In the genomic region with DNA sequence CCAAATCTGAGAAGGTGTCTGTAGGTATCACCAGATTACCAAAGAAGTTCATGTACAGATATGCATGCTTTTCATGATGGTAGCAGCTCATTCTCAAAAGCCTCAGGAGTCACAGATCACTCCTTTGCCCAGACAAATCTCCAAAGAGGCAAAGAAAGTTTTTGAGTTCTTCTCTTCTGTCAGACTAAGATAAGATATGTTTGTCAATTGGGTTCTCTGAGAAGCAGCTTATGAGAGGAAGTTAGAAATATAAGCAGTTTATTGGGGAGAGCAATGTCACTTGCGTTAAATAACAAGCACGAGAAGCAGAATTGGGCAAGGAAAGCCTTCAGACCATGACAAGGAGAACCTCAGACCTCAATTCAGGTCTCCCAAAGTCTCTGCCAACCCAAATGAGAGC, we compare ENCODE assay signal across 16 cellular contexts.
DNase-seq lines count a peak whose midpoint lies in the region; ATAC-seq, FAIRE-seq and TF ChIP-seq lines count a peak whose summit lies in the region.
"Had no signal": no experiment of that assay in that cellular context is flagged by ENCODE, and none has a peak within 500 bp of the region (broad histone marks: within the 10 kb centered on the region; RNA-seq: fewer than 3 reads in every experiment).

No MANE protein-coding gene starts in this region.

- H3K23ac ChIP-seq in IMR-90 (ENCODE audit: low read depth, low read length): no peak overlapping the region

- H3K18ac ChIP-seq in IMR-90 (ENCODE audit: low read depth, low read length): no peak overlapping the region; the same call in 1 of the 2 replicates

- no peak overlapping the region for H3K56ac ChIP-seq in IMR-90 (ENCODE audit: extremely low read depth, insufficient read depth, low read length)

- H2BK20ac ChIP-seq in IMR-90 (ENCODE audit: low read depth, low read length): 0 out of 2 replicates have a peak overlapping the region, but pooled peaks have one; percentile 40

- peak overlapping the region; percentile 83; the same call in 1 of the 2 replicates for H2AK5ac ChIP-seq in IMR-90 (ENCODE audit: low read depth, low read length)

- H3K4me1 Mint-ChIP-seq in CD8-positive, alpha-beta memory T cell: no peaks in the 10 kb centered on the region
- H3K4me1 Mint-ChIP-seq: CD4-positive, alpha-beta memory T cell; H9 had no signal

- H3K14ac ChIP-seq in IMR-90 (replicated peaks; ENCODE audit: low read depth, low read length): no peak overlapping the region

- H3K79me1 ChIP-seq in IMR-90 (ENCODE audit: low read depth in 1 of 2, low read length in 2 of 2): no peaks in the 10 kb centered on the region

- H3K4me3 ChIP-seq in IMR-90 (ENCODE audit: insufficient read depth, low read depth, low read length): no peak overlapping the region
- no peak overlapping the region for H3K4me3 ChIP-seq in RWPE2 (ENCODE audit: severe bottlenecking)
- no peak overlapping the region for H3K4me3 ChIP-seq in K562
- H3K4me3 ChIP-seq in CD8-positive, alpha-beta memory T cell (ENCODE audit: low read length): no peak overlapping the region
- H3K4me3 ChIP-seq: BLaER1, GM12878 had no signal

- intact Hi-C loops in IMR-90 (cut with micrococcal nuclease) (loop anchor here (5.0 to 10.0 kb wide), 2 partner anchors 71 to 856 kb away; no protein-coding TSS in a partner anchor), K562 (cut with micrococcal nuclease) (no loop called here)

- H4K5ac ChIP-seq in IMR-90 (ENCODE audit: low read depth, low read length): no peak overlapping the region

- no peak overlapping the region for H2AFZ ChIP-seq in IMR-90 (replicated peaks; ENCODE audit: low read length, poor library complexity)
- H2AFZ ChIP-seq in K562 (ENCODE audit: low read depth, low read length): 0 out of 2 replicates have a peak overlapping the region, but pooled peaks have one; percentile 28

- no peak overlapping the region for H3K4me3 Mint-ChIP-seq in CD8-positive, alpha-beta memory T cell
- H3K4me3 Mint-ChIP-seq: CD14-positive monocyte; CD4-positive, alpha-beta memory T cell; H9 had no signal

- no peak overlapping the region for H4K8ac ChIP-seq in IMR-90 (ENCODE audit: low read depth in 2 of 2, low read length in 2 of 2)

- H3K79me2 ChIP-seq in K562 (ENCODE audit: control insufficient read depth, insufficient read depth, low read length): no peaks in the 10 kb centered on the region

- H3K9me1 ChIP-seq in IMR-90 (ENCODE audit: insufficient read depth, low read length) (peaks cover 7% of the 10 kb centered on the region; the same call in 1 of the 2 replicates), K562 (ENCODE audit: control insufficient read depth, insufficient read depth, low read length) (no peaks in the 10 kb centered on the region)

- TF ChIP-seq EP300 in K562 (IDR thresholded peaks at IDR 0.05; ENCODE audit: low read length): peak; percentile 25; the same call in 1 of the 2 replicates

- no peaks in the 10 kb centered on the region for H4K20me1 ChIP-seq in IMR-90 (ENCODE audit: insufficient read depth, low read length)
- no peaks in the 10 kb centered on the region for H4K20me1 ChIP-seq in K562 (replicated peaks; ENCODE audit: control insufficient read depth, insufficient read depth, low read length)
- H4K20me1 ChIP-seq: BLaER1 had no signal

- H3K4me2 ChIP-seq in IMR-90 (ENCODE audit: low read depth, low read length): no peak overlapping the region
- H3K4me2 ChIP-seq in K562 (ENCODE audit: insufficient read depth, low read length): peak overlapping the region; percentile 34; the same call in 1 of the 2 replicates
- H3K4me2 ChIP-seq: BLaER1 had no signal

- TF ChIP-seq RAD21 in IMR-90 (IDR thresholded peaks at IDR 0.05; ENCODE audit: low read length): no peak
- no peak for TF ChIP-seq RAD21 in K562 (CRISPR knock-in tag; conservative IDR thresholded peaks at IDR 0.05 in 1 of 2, IDR thresholded peaks at IDR 0.05 in 1 of 2)

- H2AK9ac ChIP-seq in IMR-90 (replicated peaks; ENCODE audit: low read depth, low read length, poor library complexity): no peak overlapping the region

- H3K27ac ChIP-seq in IMR-90 (ENCODE audit: insufficient read depth, low read length) (no peak overlapping the region), RWPE2 (ENCODE audit: poor library complexity, severe bottlenecking) (peak overlapping the region; percentile 66), K562 (ENCODE audit: extremely low read depth, low read depth, low read length) (no peak overlapping the region)
- H3K27ac ChIP-seq in CD8-positive, alpha-beta memory T cell (ENCODE audit: low read depth, low read length): no peak overlapping the region
- H3K27ac ChIP-seq: BLaER1 had no signal

- H3K36me3 ChIP-seq in IMR-90 (ENCODE audit: control insufficient read depth, insufficient read depth, low read length): no peaks in the 10 kb centered on the region
- H3K36me3 ChIP-seq in RWPE2 (ENCODE audit: low read depth): no peaks in the 10 kb centered on the region
- no peaks in the 10 kb centered on the region for H3K36me3 ChIP-seq in K562 (ENCODE audit: control insufficient read depth, insufficient read depth, low read length)
- H3K36me3 ChIP-seq in CD8-positive, alpha-beta memory T cell (ENCODE audit: insufficient read depth, low read length): no peaks in the 10 kb centered on the region
- H3K36me3 ChIP-seq: BLaER1 had no signal

- CTCF ChIA-PET in IMR-90 (lab: Yijun Ruan, JAX) (interaction anchor here (0.7 kb wide), 1 partner anchor 433 kb away, joined by 4 read pairs; no protein-coding TSS in a partner anchor), K562 (lab: Yijun Ruan, JAX; ENCODE audit: low intra/inter-chr PET ratio) (no interaction called here)
- CTCF ChIA-PET in CD8-positive, alpha-beta memory T cell (lab: Charles Lee): no interaction called here

- H2BK120ac ChIP-seq in IMR-90 (ENCODE audit: low read depth, low read length): no peak overlapping the region; the same call in 1 of the 2 replicates

- DNase-seq in IMR-90 (no peak), RWPE2 (ENCODE audit: low spot score) (no peak), K562 (ENCODE audit: extremely low read depth in 1 of 4, low spot score in 3 of 4) (peak in 1 of 4 experiments; percentile 25), G401 (ENCODE audit: low spot score) (no peak)
- DNase-seq in CD8-positive, alpha-beta memory T cell: no peak
- DNase-seq: Calu3; CD4-positive, alpha-beta memory T cell; DMS79 treated with DMSO at 0.1 percent for 48 hours; H9 had no signal

- peak overlapping the region; percentile 51; the same call in 1 of the 2 replicates for H3K4ac ChIP-seq in IMR-90 (ENCODE audit: low read depth, low read length)

- peaks cover 0 to 8% (median 2%) of the 10 kb centered on the region in 5 donors for H3K9me3 Mint-ChIP-seq in CD8-positive, alpha-beta memory T cell
- H3K9me3 Mint-ChIP-seq: H9 had no signal

- H3K27me3 ChIP-seq in IMR-90 (ENCODE audit: control insufficient read depth, insufficient read depth, low read length) (no peaks in the 10 kb centered on the region; the same call in 1 of the 2 replicates), RWPE2 (ENCODE audit: insufficient read depth, poor library complexity, severe bottlenecking) (no peaks in the 10 kb centered on the region), K562 (ENCODE audit: control insufficient read depth in 2 of 2, insufficient read depth in 2 of 2, low read length in 2 of 2) (peaks cover 8 to 13% of the 10 kb centered on the region in 2 experiments)
- no peaks in the 10 kb centered on the region for H3K27me3 ChIP-seq in CD8-positive, alpha-beta memory T cell (ENCODE audit: insufficient read depth, low read length, poor library complexity, severe bottlenecking)
- H3K27me3 ChIP-seq: BLaER1 had no signal

- 100% methylated on average over 2 of the region's 2 CpGs; no CpG with 5 or more reads in 1 of the 2 experiments for WGBS in IMR-90 (ENCODE audit: extremely low coverage in 2 of 2, insufficient read length in 1 of 2), 2 experiments
- WGBS in K562 (ENCODE audit: insufficient coverage, low coverage, missing lambda C conversion rate): 0% methylated on average over 2 of the region's 2 CpGs

- H3K9ac ChIP-seq in IMR-90 (ENCODE audit: low read depth, low read length) (no peak overlapping the region), K562 (ENCODE audit: insufficient read depth in 1 of 2, low read depth in 2 of 2, low read length in 2 of 2) (no peak overlapping the region)
- H3K9ac ChIP-seq: BLaER1 had no signal

- H3K9me3 ChIP-seq in IMR-90 (ENCODE audit: control insufficient read depth, insufficient read depth, low read length) (no peaks in the 10 kb centered on the region; the same call in 1 of the 2 replicates), RWPE2 (ENCODE audit: severe bottlenecking) (no peaks in the 10 kb centered on the region), K562 (replicated peaks; ENCODE audit: control insufficient read depth, insufficient read depth, low read depth, low read length) (no peaks in the 10 kb centered on the region)
- H3K9me3 ChIP-seq in CD8-positive, alpha-beta memory T cell (ENCODE audit: low read length): no peaks in the 10 kb centered on the region
- H3K9me3 ChIP-seq: BLaER1 had no signal

- no peak for TF ChIP-seq CTCF in IMR-90 (conservative IDR thresholded peaks at IDR 0.05; ENCODE audit: low read depth, low read length)
- TF ChIP-seq CTCF in RWPE2 (IDR thresholded peaks at IDR 0.05; ENCODE audit: poor library complexity, severe bottlenecking): no peak
- TF ChIP-seq CTCF in K562 (IDR thresholded peaks at IDR 0.05 in 2 of 3, conservative IDR thresholded peaks at IDR 0.05 in 1 of 3; ENCODE audit: insufficient read depth in 2 of 3, low read depth in 1 of 3, low read length in 3 of 3): no peak

- dilution Hi-C loops in IMR-90 (cut with HindIII; ENCODE audit: low sequenced_read_pairs, unreplicated experiment): no loop called here

- FAIRE-seq in K562 (lab: Jason Lieb, UNC): peak; percentile 37
- FAIRE-seq: A204.1, GM12878, GM19239, H1 had no signal

- H4K91ac ChIP-seq in IMR-90 (ENCODE audit: insufficient read depth, low read depth, low read length): no peak overlapping the region; the same call in 1 of the 2 replicates

- no peak overlapping the region for H3K27ac Mint-ChIP-seq in CD8-positive, alpha-beta memory T cell
- H3K27ac Mint-ChIP-seq: CD4-positive, alpha-beta memory T cell; H9 had no signal

- BruUV-seq in IMR-90 (replicated peaks; lab: Mats Ljungman, UMichigan) (no TSS peak), K562 (replicated peaks; lab: Mats Ljungman, UMichigan) (no TSS peak)

- no peak overlapping the region for H2BK5ac ChIP-seq in IMR-90 (ENCODE audit: low read depth, low read length, poor library complexity, severe bottlenecking)

- H3K36me3 Mint-ChIP-seq in CD8-positive, alpha-beta memory T cell: no peaks in the 10 kb centered on the region
- H3K36me3 Mint-ChIP-seq: CD14-positive monocyte; CD4-positive, alpha-beta memory T cell had no signal

- in situ Hi-C loops in IMR-90 (cut with MboI; ENCODE audit: low sequenced_read_pairs) (no loop called here), K562 (cut with MboI) (no loop called here), G401 (cut with HindIII; ENCODE audit: low sequenced_read_pairs) (no loop called here)

- peak overlapping the region; percentile 30; the same call in 1 of the 3 replicates for H2BK15ac ChIP-seq in IMR-90 (ENCODE audit: low read depth, low read length)

- POLR2A ChIA-PET in IMR-90 (lab: Charles Lee; ENCODE audit: unreplicated experiment): no interaction called here
- POLR2A ChIA-PET in K562 (lab: Yijun Ruan, JAX): no interaction called here
- POLR2A ChIA-PET in CD8-positive, alpha-beta memory T cell (lab: Charles Lee): no interaction called here

- no peaks in the 10 kb centered on the region for H3K27me3 Mint-ChIP-seq in CD8-positive, alpha-beta memory T cell
- H3K27me3 Mint-ChIP-seq: CD4-positive, alpha-beta memory T cell had no signal

- H3K4me1 ChIP-seq in IMR-90 (ENCODE audit: control insufficient read depth, insufficient read depth, low read length) (peaks cover 12% of the 10 kb centered on the region), RWPE2 (ENCODE audit: insufficient read depth, poor library complexity, severe bottlenecking) (peaks cover 58% of the 10 kb centered on the region), K562 (replicated peaks in 1 of 2; ENCODE audit: control insufficient read depth in 2 of 2, insufficient read depth in 2 of 2, low read length in 2 of 2) (peaks cover 0 to 22% of the 10 kb centered on the region in 2 experiments; a peak in 2 of 5 replicates)
- H3K4me1 ChIP-seq in CD8-positive, alpha-beta memory T cell (ENCODE audit: insufficient read depth, low read length): no peaks in the 10 kb centered on the region
- H3K4me1 ChIP-seq: BLaER1 had no signal

- TF ChIP-seq POLR2A in IMR-90 (IDR thresholded peaks at IDR 0.05; ENCODE audit: low read depth, low read length) (no peak), K562 (conservative IDR thresholded peaks at IDR 0.05) (no peak)

- ATAC-seq in IMR-90 (ENCODE audit: low read depth): no peak
- no peak for ATAC-seq in RWPE2 (ENCODE audit: low read depth)
- ATAC-seq in K562: peak; percentile 59
- ATAC-seq in HG03280 (IDR thresholded peaks at IDR 0.05; ENCODE audit: unreplicated experiment): no peak
- ATAC-seq: GM12878 had no signal
